ENCODE assay signal across 27 cellular contexts in genomic region chr7:28423919-28424514, GRCh38. TPM values are rescaled to one million over a fixed set of nuclear protein-coding genes. Genes with fewer than 3 reads are reported as not detected.
"Had no signal": no experiment of that assay in that cellular context is flagged by ENCODE, and none has a peak within 500 bp of the region (broad histone marks: within the 10 kb centered on the region; RNA-seq: fewer than 3 reads in every experiment).

No MANE protein-coding gene starts in this region.

- H3K9me3 ChIP-seq: ascending aorta, gastrocnemius medialis, left lung, lower lobe of right lung, right atrium auricular region, stomach, thyroid gland had no signal

- H3K4me1 ChIP-seq: ascending aorta, left lung, lower lobe of right lung, parathyroid adenoma, right atrium auricular region, stomach, thyroid gland had no signal

- H3K27me3 ChIP-seq: ascending aorta, gastrocnemius medialis, left lung, neural progenitor cell, right atrium auricular region, thyroid gland had no signal

- H3K36me3 ChIP-seq: ascending aorta, gastrocnemius medialis, left lung, lower lobe of right lung, neural progenitor cell, right atrium auricular region, stomach, thyroid gland had no signal

- H3K4me3 ChIP-seq: ascending aorta, gastrocnemius medialis, left lung, lower lobe of right lung, neural progenitor cell, right atrium auricular region, smooth muscle cell, stomach, thyroid gland had no signal

- DNase-seq: activated CD4-positive, alpha-beta memory T cell treated with anti-CD3 and anti-CD28 coated beads, Interleukin-2, amount 10 ng/mL, durations not matched to agents 7 days and 5 days; activated CD4-positive, alpha-beta T cell treated with anti-CD3 and anti-CD28 coated beads for 1 hour; activated CD4-positive, alpha-beta T cell treated with anti-CD3 and anti-CD28 coated beads, Interleukin-2, amount 10 ng/mL, durations not matched to agents 7 days and 5 days; activated CD8-positive, alpha-beta memory T cell treated with anti-CD3 and anti-CD28 coated beads, Interleukin-2, amount 50 U/mL, for 48 hours; activated gamma-delta T cell; activated naive CD4-positive, alpha-beta T cell treated with anti-CD3 and anti-CD28 coated beads, Interleukin-2, amount 10 ng/mL, durations not matched to agents 7 days and 5 days; activated naive CD8-positive, alpha-beta T cell treated with anti-CD3 and anti-CD28 coated beads, Interleukin-2, amount 10 ng/mL, durations not matched to agents 7 days and 5 days; activated T-cell treated with anti-CD3 and anti-CD28 coated beads, Interleukin-2, amount 50 U/mL, for 24 hours; cortex of kidney; effector memory CD8-positive, alpha-beta T cell; erythroblast; gastrocnemius medialis; glutamatergic neuron; left lung; lower lobe of right lung; mesendoderm; natural killer cell; occipital lobe; stimulated activated CD4-positive, alpha-beta T cell treated with anti-CD3 and anti-CD28 coated beads, Interleukin-1b, Interleukin-23, amount 100 ng/mL, for 48 hours; stimulated activated naive B cell treated with anti-CD40 and anti-IgM and Interleukin-4, amounts not matched to agents 10 μg/mL and 1 μg/mL and 100 μg/mL, for 72 hours; stomach; thyroid gland had no signal

- H3K27ac ChIP-seq: ascending aorta, gastrocnemius medialis, left lung, lower lobe of right lung, neural progenitor cell, parathyroid adenoma, right atrium auricular region, stomach, thyroid gland had no signal

- ATAC-seq: effector memory CD8-positive, alpha-beta T cell; gastrocnemius medialis; left lung; lower lobe of right lung; natural killer cell had no signal

RNA-seq across cellular contexts. Expression of gene CREB5, which starts 11.7 kb away (rescaled TPM):
- total RNA-seq: activated CD4-positive, alpha-beta memory T cell treated with anti-CD3 and anti-CD28 coated beads, Interleukin-2, amount 10 ng/mL, durations not matched to agents 7 days and 5 days; activated CD4-positive, alpha-beta T cell treated with anti-CD3 and anti-CD28 coated beads, Interleukin-2, amount 10 ng/mL, durations not matched to agents 7 days and 5 days; activated naive CD8-positive, alpha-beta T cell treated with anti-CD3 and anti-CD28 coated beads, Interleukin-2, amount 10 ng/mL, durations not matched to agents 7 days and 5 days had no signal
